Comparison of ENCODE assay signal across 2 cellular contexts in genomic region chr20:51886341-51886740, GRCh38.
TF ChIP-seq lines count a peak whose summit lies in the region.

No MANE protein-coding gene starts in this region.

TF ChIP-seq in GM23338, 12 proteins besides CTCF, POLR2A, EP300 and RAD21:
- TF ChIP-seq EZH2phosphoT487 (IDR thresholded peaks at IDR 0.05; ENCODE audit: unreplicated experiment) = no peak
- TF ChIP-seq REST (IDR thresholded peaks at IDR 0.05; ENCODE audit: unreplicated experiment) = no peak
- no peak for TF ChIP-seq POLR2AphosphoS5 (IDR thresholded peaks at IDR 0.05; ENCODE audit: low read depth)
- TF ChIP-seq EZH2 (IDR thresholded peaks at IDR 0.05; ENCODE audit: low read depth, unreplicated experiment) = no peak
- TF ChIP-seq STAT1 (IDR thresholded peaks at IDR 0.05; ENCODE audit: unreplicated experiment) = no peak
- no peak for TF ChIP-seq ZNF462 (CRISPR knock-in tag; IDR thresholded peaks at IDR 0.05)
- TF ChIP-seq ZNF331 (CRISPR knock-in tag; IDR thresholded peaks at IDR 0.05; ENCODE audit: low read depth) = no peak
- TF ChIP-seq NANOG (IDR thresholded peaks at IDR 0.05; ENCODE audit: borderline replicate concordance) = no peak
- no peak for TF ChIP-seq JUNB (IDR thresholded peaks at IDR 0.05; ENCODE audit: unreplicated experiment)
- TF ChIP-seq ZNF114 (CRISPR knock-in tag; IDR thresholded peaks at IDR 0.05) = no peak
- TF ChIP-seq ETS1 (IDR thresholded peaks at IDR 0.05) = no peak
- TF ChIP-seq CREB1 (CRISPR knock-in tag; IDR thresholded peaks at IDR 0.05; ENCODE audit: low read depth) = no peak
TF ChIP-seq in GM23338: peak in this region for 0.

TF ChIP-seq in H1, 55 proteins besides CTCF, POLR2A, EP300 and RAD21:
- TF ChIP-seq BACH1 (IDR thresholded peaks at IDR 0.05; ENCODE audit: low read length) = no peak
